ENCODE assay signal across 8 cellular contexts in genomic region chr7:114084381-114085312, GRCh38.
DNase-seq lines count a peak whose midpoint lies in the region; ATAC-seq and TF ChIP-seq lines count a peak whose summit lies in the region.

No MANE protein-coding gene starts in this region.

- no peaks in the 10 kb centered on the region for H3K79me2 ChIP-seq in smooth muscle cell (ENCODE audit: low read depth)

- H4K20me1 ChIP-seq in smooth muscle cell (ENCODE audit: low read depth): no peaks in the 10 kb centered on the region

- H3K36me3 ChIP-seq in body of pancreas (replicated peaks in 1 of 2; ENCODE audit: insufficient read depth in 1 of 2, low read depth in 2 of 2) (no peaks in the 10 kb centered on the region), smooth muscle cell (ENCODE audit: low read depth) (no peaks in the 10 kb centered on the region)

- intact Hi-C loops in body of pancreas (cut with DNase I): no loop called here

- H3K4me1 ChIP-seq in body of pancreas (peaks cover 35% of the 10 kb centered on the region), smooth muscle cell (ENCODE audit: low read depth) (peaks cover 22% of the 10 kb centered on the region)

- peaks cover 0 to 3% (median 3%) of the 10 kb centered on the region in 3 donors for H3K36me3 Mint-ChIP-seq in immature natural killer cell

- 1 to 2% methylated on average over 22 to 66 of the region's 67 CpGs for WGBS in body of pancreas, 2 donors
- 2% methylated on average over 54 of the region's 67 CpGs for WGBS in smooth muscle cell (ENCODE audit: low lambda C conversion rate)

- DNase-seq in AG10803 (ENCODE audit: low read depth): peak; percentile 25
- DNase-seq in NCI-H2171 (lab: John Stamatoyannopoulos, UW): peak; percentile 39
- DNase-seq in body of pancreas: peak; percentile 67 to 74 (median 67)
- no peak for DNase-seq in immature natural killer cell
- DNase-seq in smooth muscle cell (lab: John Stamatoyannopoulos, UW; ENCODE audit: unreplicated experiment): no peak
- no peak for DNase-seq in activated effector memory CD4-positive, alpha-beta T cell treated with anti-CD3 and anti-CD28 coated beads, Interleukin-2, amount 50 U/mL, for 16 hours

- H3K9me3 ChIP-seq in body of pancreas (no peaks in the 10 kb centered on the region), smooth muscle cell (replicated peaks; ENCODE audit: low read depth) (no peaks in the 10 kb centered on the region)

- ATAC-seq in GM18907 (IDR thresholded peaks at IDR 0.05; ENCODE audit: unreplicated experiment) (peak; percentile 27), body of pancreas (peak; percentile 5), HG03175 (IDR thresholded peaks at IDR 0.05; ENCODE audit: unreplicated experiment) (no peak)

- H3K4me3 ChIP-seq in AG10803 (ENCODE audit: low read length) (peak overlapping the region; percentile 74), body of pancreas (no peak overlapping the region), smooth muscle cell (peak overlapping the region; percentile 58)

- peak overlapping the region; percentile 64 to 79 (median 76) for H3K4me3 Mint-ChIP-seq in immature natural killer cell

- peak overlapping the region; percentile 96 to 97 (median 96) for H3K27ac ChIP-seq in body of pancreas
- H3K27ac ChIP-seq in smooth muscle cell (ENCODE audit: low read depth): no peak overlapping the region

- no peak overlapping the region for H3K27ac Mint-ChIP-seq in immature natural killer cell

- TF ChIP-seq CTCF in AG10803 (conservative IDR thresholded peaks at IDR 0.05; ENCODE audit: low read length) (no peak), body of pancreas (IDR thresholded peaks at IDR 0.05) (no peak), smooth muscle cell (IDR thresholded peaks at IDR 0.05; ENCODE audit: borderline replicate concordance, insufficient read depth, poor library complexity, severe bottlenecking) (no peak)

- peak overlapping the region; percentile 80 for H2AFZ ChIP-seq in smooth muscle cell (ENCODE audit: low read depth)

- H3K9me3 Mint-ChIP-seq in immature natural killer cell: peaks cover 0 to 26% (median 5%) of the 10 kb centered on the region in 6 donors

- no peaks in the 10 kb centered on the region for H3K27me3 ChIP-seq in body of pancreas
- peaks cover 89% of the 10 kb centered on the region for H3K27me3 ChIP-seq in smooth muscle cell (ENCODE audit: low read depth)

- H3K4me1 Mint-ChIP-seq in immature natural killer cell: peaks cover 11 to 29% of the 10 kb centered on the region in 2 donors

- peaks cover 19 to 38% (median 32%) of the 10 kb centered on the region in 3 donors for H3K27me3 Mint-ChIP-seq in immature natural killer cell (ENCODE audit: low read depth in 3 of 3)

- no peak overlapping the region for H3K9ac ChIP-seq in smooth muscle cell (ENCODE audit: low read depth)

- H3F3A ChIP-seq in smooth muscle cell (ENCODE audit: low read depth): no peaks in the 10 kb centered on the region

- peak overlapping the region; percentile 95 for H3K4me2 ChIP-seq in smooth muscle cell

- TF ChIP-seq POLR2A in body of pancreas (IDR thresholded peaks at IDR 0.05): peak; percentile 40 to 70 (median 68)

Comparison
In these comparisons a context has a peak if more than half of its experiments do, and no peak if none do; other contexts are left out.
1. DNase-seq: peak in AG10803 (single experiment), NCI-H2171 (single experiment) and body of pancreas (4 of 4); none in immature natural killer cell (0 of 3), smooth muscle cell (single experiment) and activated effector memory CD4-positive, alpha-beta T cell treated with anti-CD3 and anti-CD28 coated beads, Interleukin-2, amount 50 U/mL, for 16 hours (single experiment).
2. H3K4me3 ChIP-seq: peak in AG10803 (single experiment) and smooth muscle cell (single experiment); none in body of pancreas (0 of 2).